8 cellular contexts compared by ENCODE assay signal in genomic region chr19:10927691-10928562, GRCh38. TPM values are rescaled to one million over a fixed set of nuclear protein-coding genes. Genes with fewer than 3 reads are reported as not detected.
DNase-seq lines count a peak whose midpoint lies in the region; ATAC-seq, FAIRE-seq and TF ChIP-seq lines count a peak whose summit lies in the region.

No MANE protein-coding gene starts in this region.

- H3K36me3 Mint-ChIP-seq in IgD-negative memory B cell (no peaks in the 10 kb centered on the region), immature natural killer cell (peaks cover 0 to 5% (median 0%) of the 10 kb centered on the region in 3 donors)

- TF ChIP-seq CTCF in adrenal gland (IDR thresholded peaks at IDR 0.05), result no peak

- no peaks in the 10 kb centered on the region for H3K27me3 ChIP-seq in adrenal gland
- no peaks in the 10 kb centered on the region for H3K27me3 ChIP-seq in subcutaneous abdominal adipose tissue (ENCODE audit: control insufficient read depth in 5 of 5, insufficient read depth in 4 of 5, low read length in 5 of 5)

- H3K4me1 Mint-ChIP-seq in IgD-negative memory B cell, result peaks cover 0 to 12% (median 11%) of the 10 kb centered on the region in 3 donors
- peaks cover 28 to 29% of the 10 kb centered on the region in 2 donors for H3K4me1 Mint-ChIP-seq in immature natural killer cell

- H3K27ac Mint-ChIP-seq in IgD-negative memory B cell (peak overlapping the region; percentile 78 to 89 (median 86)), immature natural killer cell (peak overlapping the region; percentile 77 to 91 (median 90))

- peak overlapping the region; percentile 36 to 97 (median 73) for H3K4me3 ChIP-seq in adrenal gland
- H3K4me3 ChIP-seq in subcutaneous abdominal adipose tissue (ENCODE audit: low read depth in 1 of 5, low read length in 5 of 5), result peak overlapping the region; percentile 68 to 93 (median 87)

- no peak for TF ChIP-seq POLR2A in GM12892 (IDR thresholded peaks at IDR 0.05; ENCODE audit: low read depth, low read length)
- TF ChIP-seq POLR2A in adrenal gland (IDR thresholded peaks at IDR 0.05), result no peak

- H3K4me1 ChIP-seq in adrenal gland (replicated peaks in 1 of 2), result peaks cover 14 to 28% of the 10 kb centered on the region in 2 donors
- H3K4me1 ChIP-seq in subcutaneous abdominal adipose tissue (ENCODE audit: control insufficient read depth in 5 of 5, insufficient read depth in 5 of 5, low read length in 5 of 5), result peaks cover 0 to 26% (median 24%) of the 10 kb centered on the region in 5 donors

- H3K9me3 ChIP-seq in adrenal gland (replicated peaks in 1 of 3) (no peaks in the 10 kb centered on the region), subcutaneous abdominal adipose tissue (ENCODE audit: control insufficient read depth in 5 of 5, low read length in 5 of 5) (no peaks in the 10 kb centered on the region)

- peaks cover 0 to 33% of the 10 kb centered on the region in 2 donors for H3K36me3 ChIP-seq in adrenal gland (replicated peaks in 1 of 2)
- H3K36me3 ChIP-seq in subcutaneous abdominal adipose tissue (ENCODE audit: control insufficient read depth in 5 of 5, insufficient read depth in 5 of 5, low read length in 5 of 5), result peaks cover 0 to 32% (median 24%) of the 10 kb centered on the region in 5 donors

- no peaks in the 10 kb centered on the region for H3K27me3 Mint-ChIP-seq in IgD-negative memory B cell
- H3K27me3 Mint-ChIP-seq in immature natural killer cell (ENCODE audit: low read depth in 3 of 3), result peaks cover 3 to 7% (median 4%) of the 10 kb centered on the region in 3 donors

- no peaks in the 10 kb centered on the region for H3K9me3 Mint-ChIP-seq in IgD-negative memory B cell
- no peaks in the 10 kb centered on the region for H3K9me3 Mint-ChIP-seq in immature natural killer cell

- FAIRE-seq in GM12892 (lab: Jason Lieb, UNC), result peak; percentile 9

- H3K4me3 Mint-ChIP-seq in IgD-negative memory B cell (peak overlapping the region; percentile 88 to 98 (median 94)), immature natural killer cell (peak overlapping the region; percentile 90 to 94 (median 93))

- intact Hi-C loops in adrenal gland (cut with DNase I), result loop anchor here in 1 of 2 donors (5.0 kb wide), 1 partner anchor 56 kb away; the partner anchor contains the start of gene CARM1

- DNase-seq in GM12892 (ENCODE audit: insufficient read length), result no peak
- DNase-seq in adrenal gland, result no peak
- no peak for DNase-seq in immature natural killer cell
- no peak for DNase-seq in HT-29 (ENCODE audit: low spot score)
- no peak for DNase-seq in NCI-H1105 treated with DMSO at 0.1 percent for 48 hours (lab: John Stamatoyannopoulos, UW)

- H3K27ac ChIP-seq in adrenal gland, result peak overlapping the region in 4 of 5 donors; percentile 78 to 93 (median 84)
- H3K27ac ChIP-seq in subcutaneous abdominal adipose tissue (ENCODE audit: low read depth, low read length), result peak overlapping the region; percentile 70

- WGBS in adrenal gland, 4 donors, result 2 to 8% (median 7%) methylated on average over 10 to 48 of the region's 48 CpGs

- ATAC-seq in HG02938 (IDR thresholded peaks at IDR 0.05; ENCODE audit: unreplicated experiment), result no peak

- H3K9ac ChIP-seq in subcutaneous abdominal adipose tissue (ENCODE audit: low read length in 5 of 5), result peak overlapping the region in 4 of 5 donors; percentile 76 to 90 (median 85)

RNA-seq across cellular contexts. Expression of gene YIPF2, which starts 0.5 kb away (rescaled TPM):
- polyA plus RNA-seq in GM12892 (2012; ENCODE audit: missing spikeins), result 16.5 TPM
- polyA plus RNA-seq in IgD-negative memory B cell (10.2 TPM), adrenal gland (10 to 100 TPM; 21.1 to 98.9 (median 40.4) TPM), immature natural killer cell (10 to 100 TPM; 14.8 to 24.7 (median 24.1) TPM)
- total RNA-seq in adrenal gland, result 10 to 100 TPM; 54.5 to 99.1 (median 76.1) TPM
- total RNA-seq in HT-29 (2014; rRNA removed; shearing (Covaris generic)), result 94.6 and 106 TPM in 2 replicates

RNA-seq across cellular contexts. Expression of gene TIMM29, which starts 0.7 kb away (rescaled TPM):
- polyA plus RNA-seq in GM12892 (2012; ENCODE audit: missing spikeins), result 12.4 TPM
- polyA plus RNA-seq in IgD-negative memory B cell, result 31.1 TPM
- total RNA-seq in adrenal gland, result 10 to 100 TPM; 18.5 to 39.7 (median 30.9) TPM
- polyA plus RNA-seq in adrenal gland, result 10 to 100 TPM; 10.5 to 19.3 (median 11.6) TPM
- 10 to 100 TPM; 29.6 to 40.8 (median 35.4) TPM for polyA plus RNA-seq in immature natural killer cell
- 34.1 and 37.6 TPM in 2 replicates for total RNA-seq in HT-29 (2014; rRNA removed; shearing (Covaris generic))

RNA-seq across cellular contexts. Expression of gene SMARCA4, which starts 32.9 kb away (rescaled TPM):
- polyA plus RNA-seq in GM12892 (2012; ENCODE audit: missing spikeins), result 54.1 TPM
- polyA plus RNA-seq in IgD-negative memory B cell, result 18.5 TPM
- 100 to 1,000 TPM in 1 of 8 donors, 10 to 100 TPM in 7; 53.5 to 114 (median 64.9) TPM for total RNA-seq in adrenal gland
- 100 to 1,000 TPM in 1 of 3 donors, 10 to 100 TPM in 2; 58.8 to 124 (median 80.0) TPM for polyA plus RNA-seq in adrenal gland
- 10 to 100 TPM in 1 of 3 donors, 1 to 10 TPM in 2; 1.7 to 23.8 (median 6.6) TPM for polyA plus RNA-seq in immature natural killer cell
- total RNA-seq in HT-29 (2014; rRNA removed; shearing (Covaris generic)), result 108 and 154 TPM in 2 replicates

RNA-seq across cellular contexts. Expression of gene CARM1, which starts 56.6 kb away (rescaled TPM):
- 43.0 TPM for polyA plus RNA-seq in GM12892 (2012; ENCODE audit: missing spikeins)
- polyA plus RNA-seq in IgD-negative memory B cell (1.4 TPM), adrenal gland (10 to 100 TPM; 13.8 to 38.1 (median 20.4) TPM), immature natural killer cell (under 1 TPM; 0.26 to 0.83 (median 0.29) TPM)
- 10 to 100 TPM in 7 of 8 donors, 1 to 10 TPM in 1; 8.2 to 36.3 (median 24.0) TPM for total RNA-seq in adrenal gland
- 40.7 and 46.0 TPM in 2 replicates for total RNA-seq in HT-29 (2014; rRNA removed; shearing (Covaris generic))
